In the genomic region with DNA sequence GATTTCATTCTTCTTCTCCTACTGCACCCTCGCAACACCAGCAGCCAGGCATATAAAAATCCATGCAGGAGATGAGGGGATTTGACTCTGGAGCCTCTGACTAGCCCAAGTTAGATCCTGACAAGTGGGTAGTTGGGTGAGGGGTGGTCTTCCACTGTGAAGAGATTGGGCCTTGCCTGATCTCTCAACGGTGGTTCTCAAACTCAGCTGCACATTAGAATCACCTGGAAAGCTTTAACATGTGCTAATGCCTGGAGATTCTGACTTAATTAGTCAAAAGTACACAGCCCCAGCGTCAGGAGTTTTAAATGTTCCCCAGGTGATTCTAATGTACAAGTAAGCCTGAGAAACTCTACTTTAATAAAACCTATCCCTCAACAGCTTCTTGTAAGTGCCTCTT, we compare ENCODE assay signal across 29 cellular contexts.
"Had no signal": no experiment of that assay in that cellular context is flagged by ENCODE, and none has a peak within 500 bp of the region (broad histone marks: within the 10 kb centered on the region; RNA-seq: fewer than 3 reads in every experiment).

No MANE protein-coding gene starts in this region.

- ATAC-seq: natural killer cell treated with Interleukin-12 subunit alpha and Interleukin-12 subunit beta and Interleukin-15 and Interleukin-18, amount 100 ng/mL, for 72 hours; psoas muscle; right cardiac atrium; right lobe of liver; stimulated activated effector memory CD8-positive, alpha-beta T cell treated with anti-CD3 and anti-CD28 coated beads, Interleukin-12 subunit alpha, Interleukin-12 subunit beta, amount 100 ng/mL, for 72 hours; stimulated activated naive B cell treated with anti-CD40 and anti-IgM and Interleukin-4, amounts not matched to agents 10 μg/mL and 1 μg/mL and 100 μg/mL, for 72 hours had no signal

- H3K9ac ChIP-seq: parathyroid adenoma had no signal

- H3K4me1 ChIP-seq: parathyroid adenoma, psoas muscle, right lobe of liver, sigmoid colon, stomach, thyroid gland, tibial nerve, upper lobe of left lung, vagina had no signal

- H3K9me3 Mint-ChIP-seq: natural killer cell treated with Interleukin-12 subunit alpha and Interleukin-12 subunit beta and Interleukin-15 and Interleukin-18, amount 100 ng/mL, for 72 hours; stimulated activated effector memory CD8-positive, alpha-beta T cell treated with anti-CD3 and anti-CD28 coated beads, Interleukin-12 subunit alpha, Interleukin-12 subunit beta, amount 100 ng/mL, for 72 hours had no signal

- H3K79me2 ChIP-seq: parathyroid adenoma had no signal

- H3K36me3 ChIP-seq: ovary, right lobe of liver, sigmoid colon, stomach, thoracic aorta, thyroid gland, tibial nerve, upper lobe of left lung, vagina had no signal

- H3K27me3 Mint-ChIP-seq: progenitor cell of endocrine pancreas; stimulated activated naive CD8-positive, alpha-beta T cell treated with anti-CD3 and anti-CD28 coated beads, Interleukin-15, Interleukin-2, amounts not matched to agents 100 ng/mL and 50 ng/mL, for 24 hours had no signal

- H3K9me3 ChIP-seq: ovary, psoas muscle, right lobe of liver, sigmoid colon, stomach, thoracic aorta, thyroid gland, upper lobe of left lung, vagina had no signal

- H3K4me1 Mint-ChIP-seq: nephron progenitor cell; neural crest cell; stimulated activated effector memory CD8-positive, alpha-beta T cell treated with anti-CD3 and anti-CD28 coated beads, Interleukin-12 subunit alpha, Interleukin-12 subunit beta, amount 100 ng/mL, for 72 hours; stimulated activated naive B cell treated with anti-CD40 and anti-IgM and Interleukin-4, amounts not matched to agents 10 μg/mL and 1 μg/mL and 100 μg/mL, for 72 hours had no signal

- H3K27ac ChIP-seq: ovary, parathyroid adenoma, psoas muscle, right lobe of liver, sigmoid colon, stomach, thoracic aorta, thyroid gland, tibial nerve, upper lobe of left lung, vagina had no signal

- H3K36me3 Mint-ChIP-seq: natural killer cell treated with Interleukin-12 subunit alpha and Interleukin-12 subunit beta and Interleukin-15 and Interleukin-18, amount 100 ng/mL, for 72 hours; stimulated activated effector memory CD8-positive, alpha-beta T cell treated with anti-CD3 and anti-CD28 coated beads, Interleukin-12 subunit alpha, Interleukin-12 subunit beta, amount 100 ng/mL, for 72 hours; stimulated activated naive B cell treated with anti-CD40 and anti-IgM and Interleukin-4, amounts not matched to agents 10 μg/mL and 1 μg/mL and 100 μg/mL, for 72 hours had no signal

- FAIRE-seq: small intestine, urothelium cell line had no signal

- H3K27me3 ChIP-seq: ovary, right lobe of liver, sigmoid colon, stomach, thyroid gland, tibial nerve, upper lobe of left lung, vagina had no signal

- H3K4me3 Mint-ChIP-seq: natural killer cell treated with Interleukin-12 subunit alpha and Interleukin-12 subunit beta and Interleukin-15 and Interleukin-18, amount 100 ng/mL, for 72 hours; nephron progenitor cell; neural crest cell; stimulated activated effector memory CD8-positive, alpha-beta T cell treated with anti-CD3 and anti-CD28 coated beads, Interleukin-12 subunit alpha, Interleukin-12 subunit beta, amount 100 ng/mL, for 72 hours; stimulated activated naive B cell treated with anti-CD40 and anti-IgM and Interleukin-4, amounts not matched to agents 10 μg/mL and 1 μg/mL and 100 μg/mL, for 72 hours; stimulated activated naive CD8-positive, alpha-beta T cell treated with anti-CD3 and anti-CD28 coated beads, Interleukin-15, Interleukin-2, amounts not matched to agents 100 ng/mL and 50 ng/mL, for 24 hours had no signal

- H2AFZ ChIP-seq: parathyroid adenoma had no signal

- H3K4me3 ChIP-seq: ovary, psoas muscle, right lobe of liver, sigmoid colon, stomach, thoracic aorta, thyroid gland, tibial nerve, upper lobe of left lung, vagina had no signal

- DNase-seq: nephron progenitor cell; occipital lobe; ovary; posterior cingulate gyrus; psoas muscle; right cardiac atrium; right lobe of liver; sigmoid colon; small intestine; stimulated activated CD4-positive, alpha-beta T cell treated with anti-CD3 and anti-CD28 coated beads, Interleukin-15, amount 100 ng/mL, for 24 hours; stimulated activated CD4-positive, alpha-beta T cell treated with anti-CD3 and anti-CD28 coated beads, Interleukin-2, amount 100 ng/mL, for 24 hours; stimulated activated CD4-positive, alpha-beta T cell treated with anti-CD3 and anti-CD28 coated beads, Interleukin-2, amount 100 ng/mL, for 48 hours; stimulated activated CD4-positive, alpha-beta T cell treated with anti-CD3 and anti-CD28 coated beads, Interleukin-4, amount 100 ng/mL, for 24 hours; stimulated activated naive B cell treated with anti-CD40 and anti-IgM and Interleukin-4, amounts not matched to agents 10 μg/mL and 1 μg/mL and 100 μg/mL, for 72 hours; stimulated activated naive CD4-positive, alpha-beta T cell treated with Interleukin-2 at 50 U/mL for 16 hours; stomach; thyroid gland; trophoblast cell; upper lobe of left lung had no signal

- H3K27ac Mint-ChIP-seq: natural killer cell treated with Interleukin-12 subunit alpha and Interleukin-12 subunit beta and Interleukin-15 and Interleukin-18, amount 100 ng/mL, for 72 hours; nephron progenitor cell; progenitor cell of endocrine pancreas; stimulated activated effector memory CD8-positive, alpha-beta T cell treated with anti-CD3 and anti-CD28 coated beads, Interleukin-12 subunit alpha, Interleukin-12 subunit beta, amount 100 ng/mL, for 72 hours; stimulated activated naive B cell treated with anti-CD40 and anti-IgM and Interleukin-4, amounts not matched to agents 10 μg/mL and 1 μg/mL and 100 μg/mL, for 72 hours; stimulated activated naive CD8-positive, alpha-beta T cell treated with anti-CD3 and anti-CD28 coated beads, Interleukin-15, Interleukin-2, amounts not matched to agents 100 ng/mL and 50 ng/mL, for 24 hours had no signal
